Comparison of ENCODE assay signal across 11 cellular contexts in genomic region chr9:91898451-91899433, GRCh38. TPM values are rescaled to one million over a fixed set of nuclear protein-coding genes. Genes with fewer than 3 reads are reported as not detected.
DNase-seq lines count a peak whose midpoint lies in the region; ATAC-seq and TF ChIP-seq lines count a peak whose summit lies in the region.
"Had no signal": no experiment of that assay in that cellular context is flagged by ENCODE, and none has a peak within 500 bp of the region (broad histone marks: within the 10 kb centered on the region; RNA-seq: fewer than 3 reads in every experiment).

No MANE protein-coding gene starts in this region.

- H3K9ac ChIP-seq in Karpas-422 (ENCODE audit: low read length), result no peak overlapping the region

- CTCF ChIA-PET in AG04450 (lab: Charles Lee), result no interaction called here
- CTCF ChIA-PET in CD8-positive, alpha-beta T cell (lab: Charles Lee), result no interaction called here

- H2AFZ ChIP-seq in Karpas-422 (ENCODE audit: low read length), result peak overlapping the region; percentile 2; the same call in 1 of the 2 replicates

- H3K9me3 ChIP-seq in AG04450 (ENCODE audit: control insufficient read depth, insufficient read depth, low read length), result no peaks in the 10 kb centered on the region; the same call in 1 of the 2 replicates
- no peaks in the 10 kb centered on the region for H3K9me3 ChIP-seq in Karpas-422 (ENCODE audit: low read length)
- H3K9me3 ChIP-seq in WERI-Rb-1 (ENCODE audit: severe bottlenecking), result no peaks in the 10 kb centered on the region
- no peaks in the 10 kb centered on the region for H3K9me3 ChIP-seq in left lung
- no peaks in the 10 kb centered on the region for H3K9me3 ChIP-seq in CD8-positive, alpha-beta T cell (ENCODE audit: low read length)

- no peak for DNase-seq in AG04450 (ENCODE audit: low read depth, low spot score)
- peak; percentile 42 for DNase-seq in Karpas-422
- DNase-seq in WERI-Rb-1, result peak; percentile 61
- no peak for DNase-seq in left lung
- no peak for DNase-seq in CD8-positive, alpha-beta T cell
- no peak for DNase-seq in NAMALWA (ENCODE audit: low spot score)
- DNase-seq in NCI-H2196 treated with DMSO at 0.1 percent for 48 hours (lab: John Stamatoyannopoulos, UW; ENCODE audit: unreplicated experiment), result no peak
- DNase-seq: activated B cell treated with CpG ODN at 0.5 μM for 24 hours, GOT3, midbrain had no signal

- H3K4me2 ChIP-seq in Karpas-422 (ENCODE audit: low read depth, low read length, poor library complexity, severe bottlenecking), result peak overlapping the region; percentile 0

- H3K27ac ChIP-seq in AG04450 (ENCODE audit: low read depth, low read length) (peak overlapping the region; percentile 31), Karpas-422 (ENCODE audit: low read length) (no peak overlapping the region), WERI-Rb-1 (peak overlapping the region; percentile 93), left lung (no peak overlapping the region)
- H3K27ac ChIP-seq in CD8-positive, alpha-beta T cell (ENCODE audit: low read depth, low read length), result no peak overlapping the region

- ATAC-seq in left lung, result peak; percentile 28
- ATAC-seq in CD8-positive, alpha-beta T cell, result no peak
- no peak for ATAC-seq in activated T-helper 17 cell treated with anti-CD3 and anti-CD28 coated beads, Interleukin-2, amount 50 U/mL, for 72 hours (replicated peaks)

- TF ChIP-seq CTCF in AG04450 (IDR thresholded peaks at IDR 0.05; ENCODE audit: low read depth, low read length) (no peak), WERI-Rb-1 (IDR thresholded peaks at IDR 0.05; ENCODE audit: low read depth, low read length) (0 out of 2 replicates have a peak, but pooled peaks have one; percentile 13), left lung (IDR thresholded peaks at IDR 0.05) (no peak)
- TF ChIP-seq CTCF in CD8-positive, alpha-beta T cell (IDR thresholded peaks at IDR 0.05), result no peak

- no peaks in the 10 kb centered on the region for H3K9me2 ChIP-seq in Karpas-422 (replicated peaks; ENCODE audit: insufficient read depth, low read length)

- H4K20me1 ChIP-seq in Karpas-422 (ENCODE audit: insufficient read depth, low read depth, low read length), result no peaks in the 10 kb centered on the region

- POLR2A ChIA-PET in AG04450 (lab: Yijun Ruan, JAX), result no interaction called here
- POLR2A ChIA-PET in CD8-positive, alpha-beta T cell (lab: Charles Lee), result no interaction called here

- no peaks in the 10 kb centered on the region for H3K4me1 Mint-ChIP-seq in CD8-positive, alpha-beta T cell (ENCODE audit: low read depth)
- no peaks in the 10 kb centered on the region for H3K4me1 Mint-ChIP-seq in activated T-helper 17 cell treated with anti-CD3 and anti-CD28 coated beads, Interleukin-2, amount 50 U/mL, for 72 hours

- H3K27me3 Mint-ChIP-seq in CD8-positive, alpha-beta T cell (ENCODE audit: low read depth), result peaks cover 28% of the 10 kb centered on the region
- H3K27me3 Mint-ChIP-seq in activated T-helper 17 cell treated with anti-CD3 and anti-CD28 coated beads, Interleukin-2, amount 50 U/mL, for 72 hours, result peaks cover 16% of the 10 kb centered on the region

- no peak overlapping the region for H3K4me3 Mint-ChIP-seq in CD8-positive, alpha-beta T cell
- H3K4me3 Mint-ChIP-seq in activated T-helper 17 cell treated with anti-CD3 and anti-CD28 coated beads, Interleukin-2, amount 50 U/mL, for 72 hours, result no peak overlapping the region
- H3K4me3 Mint-ChIP-seq: activated B cell treated with CpG ODN at 0.5 μM for 24 hours had no signal

- H3K36me3 ChIP-seq in Karpas-422 (ENCODE audit: insufficient read depth, low read length), result no peaks in the 10 kb centered on the region
- H3K36me3 ChIP-seq in WERI-Rb-1, result no peaks in the 10 kb centered on the region
- no peaks in the 10 kb centered on the region for H3K36me3 ChIP-seq in left lung
- H3K36me3 ChIP-seq in CD8-positive, alpha-beta T cell (ENCODE audit: insufficient read depth, low read length), result no peaks in the 10 kb centered on the region

- intact Hi-C loops in left lung (cut with DNase I), result no loop called here
- intact Hi-C loops in CD8-positive, alpha-beta T cell (cut with DNase I, micrococcal nuclease), result no loop called here

- no peaks in the 10 kb centered on the region for H3K36me3 Mint-ChIP-seq in CD8-positive, alpha-beta T cell
- H3K36me3 Mint-ChIP-seq in activated T-helper 17 cell treated with anti-CD3 and anti-CD28 coated beads, Interleukin-2, amount 50 U/mL, for 72 hours (ENCODE audit: low read depth), result no peaks in the 10 kb centered on the region

- H3K4me1 ChIP-seq in Karpas-422 (ENCODE audit: low read length) (peaks cover 45% of the 10 kb centered on the region), left lung (peaks cover 6 to 20% of the 10 kb centered on the region in 2 donors)
- no peaks in the 10 kb centered on the region for H3K4me1 ChIP-seq in CD8-positive, alpha-beta T cell (ENCODE audit: insufficient read depth, low read length)

- no peaks in the 10 kb centered on the region for H3K9me3 Mint-ChIP-seq in CD8-positive, alpha-beta T cell
- H3K9me3 Mint-ChIP-seq in activated T-helper 17 cell treated with anti-CD3 and anti-CD28 coated beads, Interleukin-2, amount 50 U/mL, for 72 hours, result no peaks in the 10 kb centered on the region
- H3K9me3 Mint-ChIP-seq: activated B cell treated with CpG ODN at 0.5 μM for 24 hours had no signal

- H3K27ac Mint-ChIP-seq in CD8-positive, alpha-beta T cell, result no peak overlapping the region
- H3K27ac Mint-ChIP-seq in activated T-helper 17 cell treated with anti-CD3 and anti-CD28 coated beads, Interleukin-2, amount 50 U/mL, for 72 hours, result no peak overlapping the region
- H3K27ac Mint-ChIP-seq: activated B cell treated with CpG ODN at 0.5 μM for 24 hours had no signal

- H3K4me3 ChIP-seq in AG04450 (ENCODE audit: low read depth, low read length), result no peak overlapping the region
- H3K4me3 ChIP-seq in Karpas-422 (ENCODE audit: low read length), result no peak overlapping the region
- no peak overlapping the region for H3K4me3 ChIP-seq in WERI-Rb-1 (ENCODE audit: low read depth, low read length)
- H3K4me3 ChIP-seq in left lung, result no peak overlapping the region
- H3K4me3 ChIP-seq in CD8-positive, alpha-beta T cell (ENCODE audit: low read depth, low read length), result no peak overlapping the region

- H3K27me3 ChIP-seq in AG04450 (ENCODE audit: control insufficient read depth, insufficient read depth, low read length) (no peaks in the 10 kb centered on the region), Karpas-422 (ENCODE audit: low read length) (no peaks in the 10 kb centered on the region), WERI-Rb-1 (ENCODE audit: insufficient read depth, low read depth, severe bottlenecking) (no peaks in the 10 kb centered on the region), left lung (peaks cover 0 to 11% of the 10 kb centered on the region in 2 donors)
- no peaks in the 10 kb centered on the region for H3K27me3 ChIP-seq in CD8-positive, alpha-beta T cell (ENCODE audit: insufficient read depth, low read length)

- no peaks in the 10 kb centered on the region for H3K79me2 ChIP-seq in Karpas-422 (ENCODE audit: low read length)

RNA-seq across cellular contexts. Expression of gene ROR2, which starts 51.3 kb away (rescaled TPM):
- 9.7 and 12.3 TPM in 2 replicates for polyA plus RNA-seq in AG04450 (2011; rRNA removed)
- polyA minus RNA-seq in AG04450 (2011; rRNA and poly(A)+ RNA removed), result 18.2 and 21.7 TPM in 2 replicates
- total RNA-seq in Karpas-422 (2014; rRNA removed; shearing (Covaris generic); ENCODE audit: low replicate concordance), result not detected in 2 replicates
- total RNA-seq in left lung, result 10 to 100 TPM; 11.5 to 11.8 TPM
- under 1 TPM; 0.19 to 0.43 TPM for total RNA-seq in CD8-positive, alpha-beta T cell
- under 1 TPM in 1 of 2 donors, not detected in 1; 0.08 TPM for total RNA-seq in activated T-helper 17 cell treated with anti-CD3 and anti-CD28 coated beads, Interleukin-2, amount 50 U/mL, for 72 hours
- total RNA-seq: activated B cell treated with CpG ODN at 0.5 μM for 24 hours had no signal

Comparison
In these comparisons a context has a peak if more than half of its experiments do, and no peak if none do; other contexts are left out.
1. DNase-seq: peak in Karpas-422 (single experiment) and WERI-Rb-1 (single experiment); none in AG04450 (single experiment), left lung (0 of 2), CD8-positive, alpha-beta T cell (0 of 7), NAMALWA (single experiment) and NCI-H2196 treated with DMSO at 0.1 percent for 48 hours (single experiment).
2. H3K27ac ChIP-seq: peak in AG04450 (single experiment) and WERI-Rb-1 (single experiment); none in Karpas-422 (single experiment), left lung (0 of 2) and CD8-positive, alpha-beta T cell (single experiment).
3. RNA of gene ROR2, which starts 51.3 kb away (total RNA-seq): 11.5 to 11.8 TPM in left lung; 0.19 to 0.43 TPM in CD8-positive, alpha-beta T cell, 0.08 TPM in activated T-helper 17 cell treated with anti-CD3 and anti-CD28 coated beads, Interleukin-2, amount 50 U/mL, for 72 hours and not detected in Karpas-422; every median in the first group is over 4 times any median in the second.